In the genomic region with DNA sequence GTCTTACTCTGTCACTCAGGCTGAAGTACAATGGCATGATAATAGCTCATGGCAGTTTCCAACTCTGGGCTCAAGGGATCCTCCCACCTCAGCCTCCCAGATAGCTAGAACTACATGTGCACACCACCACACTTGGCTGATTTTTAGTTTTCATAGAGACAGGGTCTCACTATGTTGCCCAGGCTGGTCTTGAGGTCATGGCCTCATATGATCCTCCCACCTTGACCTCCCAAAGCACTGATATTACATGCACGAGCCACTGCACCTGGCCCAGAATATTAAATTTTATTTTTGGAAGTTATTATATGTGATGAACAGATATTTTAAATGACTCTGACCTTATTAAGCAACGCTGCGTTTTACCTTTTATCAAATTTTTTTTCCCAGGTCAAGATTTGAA, we compare ENCODE assay signal across 27 cellular contexts.
"Had no signal": no experiment of that assay in that cellular context is flagged by ENCODE, and none has a peak within 500 bp of the region (broad histone marks: within the 10 kb centered on the region; RNA-seq: fewer than 3 reads in every experiment).

No MANE protein-coding gene starts in this region.

- H3K9me3 Mint-ChIP-seq: dendritic cell treated with granulocyte-macrophage colony-stimulating factor and Interleukin-4, amounts not matched to agents 40 ng/mL and 50 ng/mL, for 4 days; effector memory CD8-positive, alpha-beta T cell; endodermal cell had no signal

- H3K4me3 Mint-ChIP-seq: dendritic cell treated with granulocyte-macrophage colony-stimulating factor and Interleukin-4, amounts not matched to agents 40 ng/mL and 50 ng/mL, for 4 days; effector memory CD8-positive, alpha-beta T cell; endodermal cell; mesothelial cell of epicardium; naive B cell had no signal

- FAIRE-seq: endometrium, keratinocyte had no signal

- H3K4me1 ChIP-seq: colonic mucosa, esophagus squamous epithelium, gastrocnemius medialis, heart right ventricle, left lung, lower lobe of right lung had no signal

- ATAC-seq: effector memory CD8-positive, alpha-beta T cell; esophagus mucosa; gastrocnemius medialis; heart right ventricle; left cardiac atrium; left lung; left ventricle myocardium superior; lower lobe of right lung; mucosa of descending colon had no signal

- H3K27me3 Mint-ChIP-seq: dendritic cell treated with granulocyte-macrophage colony-stimulating factor and Interleukin-4, amounts not matched to agents 40 ng/mL and 50 ng/mL, for 4 days; effector memory CD8-positive, alpha-beta T cell; naive B cell had no signal

- H3K4me3 ChIP-seq: colonic mucosa, esophagus squamous epithelium, gastrocnemius medialis, heart right ventricle, left lung, lower lobe of right lung, mucosa of descending colon had no signal

- H3K9me3 ChIP-seq: colonic mucosa, esophagus squamous epithelium, gastrocnemius medialis, heart right ventricle, left lung, lower lobe of right lung, mucosa of descending colon had no signal

- DNase-seq: colonic mucosa; cortex of kidney; effector CD8-positive, alpha-beta T cell; effector memory CD8-positive, alpha-beta T cell; endodermal cell; erythroblast; esophagus squamous epithelium; foreskin fibroblast; foreskin melanocyte; gastrocnemius medialis; glutamatergic neuron; head of caudate nucleus; heart right ventricle; hippocampal formation; left cardiac atrium; left lung; left ventricle myocardium superior; lower lobe of right lung; mesenchymal stem cell; mucosa of descending colon; naive B cell had no signal

- H3K27ac ChIP-seq: colonic mucosa, epithelial cell of prostate, esophagus squamous epithelium, gastrocnemius medialis, heart right ventricle, left lung, lower lobe of right lung had no signal

- H3K27ac Mint-ChIP-seq: dendritic cell treated with granulocyte-macrophage colony-stimulating factor and Interleukin-4, amounts not matched to agents 40 ng/mL and 50 ng/mL, for 4 days; endodermal cell; mesothelial cell of epicardium had no signal

- H3K27me3 ChIP-seq: colonic mucosa, esophagus squamous epithelium, gastrocnemius medialis, heart right ventricle, left lung had no signal

- H3K36me3 ChIP-seq: colonic mucosa had no signal

- H3K4me1 Mint-ChIP-seq: endodermal cell, mesothelial cell of epicardium, naive B cell had no signal
